In genomic region chr14:74083161-74083560, GRCh38 we compare ENCODE assay signal across 10 cellular contexts. TPM values are rescaled to one million over a fixed set of nuclear protein-coding genes. Genes with fewer than 3 reads are reported as not detected.
A peak's percentile ranks its signal among the peaks of the same experiment; 100 is the strongest.
DNase-seq lines count a peak whose midpoint lies in the region; ATAC-seq and TF ChIP-seq lines count a peak whose summit lies in the region.
"Had no signal": no experiment of that assay in that cellular context is flagged by ENCODE, and none has a peak within 500 bp of the region (broad histone marks: within the 10 kb centered on the region; RNA-seq: fewer than 3 reads in every experiment).

No MANE protein-coding gene starts in this region.

- H3K79me2 ChIP-seq in KMS-11 (ENCODE audit: insufficient read depth, low read depth), result peaks cover 13% of the 10 kb centered on the region; the same call in 1 of the 2 replicates

- H3K4me1 ChIP-seq in KMS-11 (ENCODE audit: low read depth, poor library complexity, severe bottlenecking), result peaks cover 15% of the 10 kb centered on the region

- peaks cover 29 to 40% of the 10 kb centered on the region in 2 donors for H3K4me1 Mint-ChIP-seq in natural killer cell

- ATAC-seq in natural killer cell (no peak), GM21360 (IDR thresholded peaks at IDR 0.05; ENCODE audit: unreplicated experiment) (no peak), HG03565 (IDR thresholded peaks at IDR 0.05; ENCODE audit: unreplicated experiment) (no peak), GM21529 (IDR thresholded peaks at IDR 0.05; ENCODE audit: unreplicated experiment) (no peak)

- CTCF ChIA-PET in AG04449 (lab: Yijun Ruan, JAX), result interaction anchor here (1.3 to 2.6 kb wide), 6 partner anchors 11 to 44 kb away, joined by 3 to 6 read pairs (median 4); no protein-coding TSS in a partner anchor

- POLR2A ChIA-PET in AG04449 (lab: Yijun Ruan, JAX), result no interaction called here

- no peak overlapping the region for H3K9ac ChIP-seq in KMS-11

- no peaks in the 10 kb centered on the region for H3K9me3 Mint-ChIP-seq in natural killer cell

- no peak for DNase-seq in AG04449 (ENCODE audit: low read depth, low spot score)
- DNase-seq in natural killer cell, result no peak
- no peak for DNase-seq in iPS-NIHi7 (ENCODE audit: extremely low spot score)
- DNase-seq: NCI-H510A treated with DMSO at 0.1 percent for 48 hours had no signal

- H3K27me3 Mint-ChIP-seq in natural killer cell (ENCODE audit: low read depth in 2 of 2), result no peaks in the 10 kb centered on the region

- peak overlapping the region; percentile 99 for H3K4me3 Mint-ChIP-seq in natural killer cell

- H3K4me3 ChIP-seq in AG04449 (ENCODE audit: low read depth, low read length) (peak overlapping the region; percentile 62), KMS-11 (IDR thresholded peaks at IDR 0.05; ENCODE audit: insufficient read depth, low read depth, low read length) (no peak overlapping the region)

- H4K20me1 ChIP-seq in KMS-11 (ENCODE audit: insufficient read depth), result no peaks in the 10 kb centered on the region

- H3K36me3 Mint-ChIP-seq in natural killer cell, result no peaks in the 10 kb centered on the region

- no peaks in the 10 kb centered on the region for H3K36me3 ChIP-seq in KMS-11 (ENCODE audit: insufficient read depth)
- H3K36me3 ChIP-seq: adrenal gland had no signal

- no peak for TF ChIP-seq CTCF in AG04449 (IDR thresholded peaks at IDR 0.05; ENCODE audit: insufficient read depth, low read length, missing control alignments)
- no peak for TF ChIP-seq CTCF in KMS-11 (conservative IDR thresholded peaks at IDR 0.05; ENCODE audit: low read depth, low read length)
- TF ChIP-seq CTCF in natural killer cell (IDR thresholded peaks at IDR 0.05), result no peak

- H3K27ac Mint-ChIP-seq in natural killer cell, result peak overlapping the region; percentile 92 to 96

- no peaks in the 10 kb centered on the region for H3K27me3 ChIP-seq in KMS-11 (ENCODE audit: insufficient read depth, low read depth)
- H3K27me3 ChIP-seq: adrenal gland had no signal

- H3K27ac ChIP-seq in KMS-11 (no peak overlapping the region), cingulate gyrus (ENCODE audit: low read depth, low read length) (peak overlapping the region; percentile 96)

- no peak overlapping the region for H2AFZ ChIP-seq in KMS-11 (ENCODE audit: low read depth)

- intact Hi-C loops in natural killer cell (cut with micrococcal nuclease), result no loop called here

- H3K4me2 ChIP-seq in KMS-11, result peak overlapping the region; percentile 79; the same call in 1 of the 2 replicates

RNA-seq across cellular contexts. Expression of gene ALDH6A1, which starts 1.1 kb away (rescaled TPM):
- 1 to 10 TPM; 8.5 to 9.6 (median 9.5) TPM for total RNA-seq in natural killer cell

RNA-seq across cellular contexts. Expression of gene LIN52, which starts 1.6 kb away (rescaled TPM):
- total RNA-seq in natural killer cell, result 10 to 100 TPM; 10.6 to 15.0 (median 12.8) TPM
